9 cellular contexts compared by ENCODE assay signal in genomic region chr9:7342229-7342628, GRCh38.
DNase-seq lines count a peak whose midpoint lies in the region; ATAC-seq and TF ChIP-seq lines count a peak whose summit lies in the region.
"Had no signal": no experiment of that assay in that cellular context is flagged by ENCODE, and none has a peak within 500 bp of the region (broad histone marks: within the 10 kb centered on the region; RNA-seq: fewer than 3 reads in every experiment).

No MANE protein-coding gene starts in this region.

- 55 to 75% (median 64%) methylated on average over 1 of the region's 1 CpG for WGBS in adrenal gland, 4 donors

- intact Hi-C loops in adrenal gland (cut with DNase I): no loop called here

- H3K36me3 ChIP-seq in adrenal gland (replicated peaks in 1 of 2): no peaks in the 10 kb centered on the region
- H3K36me3 ChIP-seq: stomach had no signal

- no peak overlapping the region for H3K4me3 ChIP-seq in NB4 (ENCODE audit: low read depth, low read length)
- no peak overlapping the region for H3K4me3 ChIP-seq in retinal pigment epithelial cell (ENCODE audit: low read length)
- H3K4me3 ChIP-seq in adrenal gland: no peak overlapping the region
- H3K4me3 ChIP-seq: stomach had no signal

- TF ChIP-seq CTCF in NB4 (IDR thresholded peaks at IDR 0.05; ENCODE audit: low read depth, low read length): peak; percentile 33
- TF ChIP-seq CTCF in retinal pigment epithelial cell (conservative IDR thresholded peaks at IDR 0.05; ENCODE audit: low read depth, low read length): peak; percentile 33
- TF ChIP-seq CTCF in omental fat pad (IDR thresholded peaks at IDR 0.05): no peak
- peak in 2 of 6 experiments; percentile 22 to 28 for TF ChIP-seq CTCF in adrenal gland (IDR thresholded peaks at IDR 0.05)

- TF ChIP-seq POLR2A in NB4 (IDR thresholded peaks at IDR 0.05; ENCODE audit: extremely low read depth, insufficient read length): no peak
- no peak for TF ChIP-seq POLR2A in adrenal gland (IDR thresholded peaks at IDR 0.05)

- peak; percentile 82 for ATAC-seq in GM19043 (IDR thresholded peaks at IDR 0.05; ENCODE audit: low read depth, unreplicated experiment)
- peak; percentile 84 for ATAC-seq in HG02763 (IDR thresholded peaks at IDR 0.05; ENCODE audit: unreplicated experiment)
- ATAC-seq in omental fat pad (ENCODE audit: low FRiP score): no peak

- no peaks in the 10 kb centered on the region for H3K27me3 ChIP-seq in adrenal gland
- H3K27me3 ChIP-seq: stomach had no signal

- no peaks in the 10 kb centered on the region for H3K9me3 ChIP-seq in adrenal gland (replicated peaks in 1 of 3)
- H3K9me3 ChIP-seq: stomach had no signal

- DNase-seq in NB4 (ENCODE audit: low read depth) (peak; percentile 51), retinal pigment epithelial cell (ENCODE audit: low read depth) (no peak), omental fat pad (ENCODE audit: low spot score) (no peak), adrenal gland (no peak)
- no peak for DNase-seq in activated CD8-positive, alpha-beta memory T cell treated with anti-CD3 and anti-CD28 coated beads, Interleukin-2, amount 50 U/mL, for 48 hours
- DNase-seq: erythroblast, stomach had no signal

- no peaks in the 10 kb centered on the region for H3K4me1 ChIP-seq in adrenal gland (replicated peaks in 1 of 2)

- H3K27ac ChIP-seq in adrenal gland: no peak overlapping the region
- H3K27ac ChIP-seq: stomach had no signal

Comparison
In these comparisons a context has a peak if more than half of its experiments do, and no peak if none do; other contexts are left out.
1. CTCF ChIP-seq: peak in NB4 (single experiment) and retinal pigment epithelial cell (single experiment); none in omental fat pad (0 of 3).